7 cellular contexts compared by ENCODE assay signal in genomic region chr9:38516273-38516672, GRCh38.
DNase-seq lines count a peak whose midpoint lies in the region; ATAC-seq and TF ChIP-seq lines count a peak whose summit lies in the region.
"Not testable (repeated sequence)": the region's sequence is repeated elsewhere in the genome, so short reads cannot be mapped to it uniquely, and the experiment has no call there.

No MANE protein-coding gene starts in this region.

- not testable (repeated sequence) for H3K9me3 ChIP-seq in osteoblast (ENCODE audit: low read depth, low read length)

- H3K27me3 ChIP-seq in foreskin keratinocyte; osteoblast (ENCODE audit: insufficient read depth, low read length): not testable (repeated sequence)

- peak; percentile 61 for DNase-seq in DMS53 (lab: John Stamatoyannopoulos, UW)
- peak; percentile 23 for DNase-seq in HS-27A (ENCODE audit: low read depth)
- DNase-seq in NCI-H460 (ENCODE audit: extremely low read depth, low read depth) = peak; percentile 54
- DNase-seq in SW480 (ENCODE audit: low spot score) = peak; percentile 43
- peak; percentile 27 for DNase-seq in choroid plexus epithelial cell (ENCODE audit: low read depth)
- DNase-seq in foreskin keratinocyte = peak; percentile 75 to 91
- DNase-seq in osteoblast (ENCODE audit: insufficient read length, low spot score, missing footprints) = peak; percentile 81

- H3K27ac ChIP-seq in foreskin keratinocyte = peak overlapping the region; percentile 21
- not testable (repeated sequence) for H3K27ac ChIP-seq in osteoblast (ENCODE audit: low read depth, low read length)

- H3K79me2 ChIP-seq in osteoblast (ENCODE audit: insufficient read depth, low read length) = not testable (repeated sequence)

- not testable (repeated sequence) for H4K20me1 ChIP-seq in osteoblast (ENCODE audit: insufficient read depth, low read length)

- not testable (repeated sequence) for H2AFZ ChIP-seq in osteoblast (ENCODE audit: low read length)

- H3K4me3 ChIP-seq in choroid plexus epithelial cell (ENCODE audit: low read depth, low read length); osteoblast (ENCODE audit: insufficient read depth, low read length): not testable (repeated sequence)

- H3K4me2 ChIP-seq in osteoblast (ENCODE audit: insufficient read depth, low read length) = peak overlapping the region; percentile 6

- not testable (repeated sequence) for H3K36me3 ChIP-seq in osteoblast (ENCODE audit: insufficient read depth, low read length)

- ATAC-seq in foreskin keratinocyte = peak; percentile 99

- H3K4me1 ChIP-seq in foreskin keratinocyte; osteoblast (ENCODE audit: insufficient read depth, low read length): not testable (repeated sequence)

- TF ChIP-seq CTCF in choroid plexus epithelial cell (conservative IDR thresholded peaks at IDR 0.05; ENCODE audit: low read depth, low read length); foreskin keratinocyte (conservative IDR thresholded peaks at IDR 0.05); osteoblast (IDR thresholded peaks at IDR 0.05; ENCODE audit: extremely low read depth, low read depth, low read length): not testable (repeated sequence)

Comparison
In these comparisons a context has a peak if more than half of its experiments do, and no peak if none do; other contexts are left out.
1. DNase-seq: peak in every context shown above with its lines; median percentile 83 in foreskin keratinocyte; 81 in osteoblast; 61 in DMS53; 54 in NCI-H460; 43 in SW480; 27 in choroid plexus epithelial cell; 23 in HS-27A.